Comparison of ENCODE assay signal across 1 cellular context in the genomic region with DNA sequence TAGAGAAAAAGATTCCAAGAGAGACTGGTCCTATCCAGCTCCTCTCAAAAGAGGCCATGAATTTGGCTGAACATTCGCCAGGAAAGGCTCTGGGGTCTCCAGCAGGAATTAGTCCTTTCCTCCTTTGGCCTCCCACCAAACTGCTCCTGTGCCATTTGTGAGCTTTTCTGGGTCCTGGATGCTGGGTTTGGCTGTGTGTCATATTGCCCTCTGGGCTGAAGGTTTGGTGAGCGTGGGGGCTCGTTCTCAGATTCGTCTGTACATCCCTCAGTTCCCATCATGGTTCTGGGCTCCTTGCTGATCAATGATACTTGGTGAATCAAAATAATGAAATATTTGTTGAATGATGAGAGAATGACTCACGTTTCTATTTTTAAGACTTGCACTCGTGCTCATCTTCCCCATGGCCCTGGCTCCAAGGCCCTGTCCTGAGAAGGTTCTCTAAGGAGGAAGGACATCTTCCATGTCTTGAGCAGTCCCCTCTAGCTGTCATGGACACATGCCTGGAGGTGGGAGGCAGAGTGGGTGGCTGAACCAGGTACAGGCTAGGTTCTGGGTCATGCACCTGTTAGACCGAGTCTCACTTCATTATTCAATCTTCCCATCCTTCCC.
TF ChIP-seq lines count a peak whose summit lies in the region.

No MANE protein-coding gene starts in this region.

TF ChIP-seq in SK-N-SH treated with all-trans-retinoic acid at 6 μM for 48 hours, 23 proteins besides CTCF, POLR2A, EP300 and RAD21:
- TF ChIP-seq, protein P1, sequence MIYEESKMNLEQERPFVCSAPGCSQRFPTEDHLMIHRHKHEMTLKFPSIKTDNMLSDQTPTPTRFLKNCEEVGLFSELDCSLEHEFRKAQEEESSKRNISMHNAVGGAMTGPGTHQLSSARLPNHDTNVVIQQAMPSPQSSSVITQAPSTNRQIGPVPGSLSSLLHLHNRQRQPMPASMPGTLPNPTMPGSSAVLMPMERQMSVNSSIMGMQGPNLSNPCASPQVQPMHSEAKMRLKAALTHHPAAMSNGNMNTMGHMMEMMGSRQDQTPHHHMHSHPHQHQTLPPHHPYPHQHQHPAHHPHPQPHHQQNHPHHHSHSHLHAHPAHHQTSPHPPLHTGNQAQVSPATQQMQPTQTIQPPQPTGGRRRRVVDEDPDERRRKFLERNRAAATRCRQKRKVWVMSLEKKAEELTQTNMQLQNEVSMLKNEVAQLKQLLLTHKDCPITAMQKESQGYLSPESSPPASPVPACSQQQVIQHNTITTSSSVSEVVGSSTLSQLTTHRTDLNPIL (CRISPR knock-in tag; IDR thresholded peaks at IDR 0.05; ENCODE audit: low read depth), result no peak
- TF ChIP-seq PPARA (CRISPR knock-in tag; IDR thresholded peaks at IDR 0.05; ENCODE audit: borderline replicate concordance) (no peak), ZNF70 (CRISPR knock-in tag; IDR thresholded peaks at IDR 0.05) (no peak), OSR1 (CRISPR knock-in tag; IDR thresholded peaks at IDR 0.05) (no peak)
